ENCODE assay signal across 10 cellular contexts in genomic region chr5:141598389-141599360, GRCh38. TPM values are rescaled to one million over a fixed set of nuclear protein-coding genes. Genes with fewer than 3 reads are reported as not detected.
A peak's percentile ranks its signal among the peaks of the same experiment; 100 is the strongest.
DNase-seq lines count a peak whose midpoint lies in the region; ATAC-seq lines count a peak whose summit lies in the region.
"Had no signal": no experiment of that assay in that cellular context is flagged by ENCODE, and none has a peak within 500 bp of the region (broad histone marks: within the 10 kb centered on the region; RNA-seq: fewer than 3 reads in every experiment).

No MANE protein-coding gene starts in this region.

- H3K9me3 Mint-ChIP-seq in IgD-negative memory B cell: peaks cover 0 to 6% (median 0%) of the 10 kb centered on the region in 3 donors
- H3K9me3 Mint-ChIP-seq: neural crest cell had no signal

- H3K27me3 Mint-ChIP-seq in IgD-negative memory B cell: no peaks in the 10 kb centered on the region

- no peak overlapping the region for H3K4me3 ChIP-seq in effector memory CD4-positive, alpha-beta T cell (ENCODE audit: insufficient read depth, low read depth, low read length, poor library complexity, severe bottlenecking)

- H3K9me3 ChIP-seq in effector memory CD4-positive, alpha-beta T cell (ENCODE audit: control insufficient read depth, low read length): no peaks in the 10 kb centered on the region

- H3K27ac Mint-ChIP-seq in IgD-negative memory B cell: peak overlapping the region in 2 of 3 donors; percentile 53

- H3K4me3 Mint-ChIP-seq in IgD-negative memory B cell: peak overlapping the region in 2 of 4 donors; percentile 28 to 33
- H3K4me3 Mint-ChIP-seq: neural crest cell had no signal

- peaks cover 4% of the 10 kb centered on the region for H3K36me3 ChIP-seq in effector memory CD4-positive, alpha-beta T cell (ENCODE audit: control insufficient read depth, insufficient read depth, low read length)

- peak overlapping the region; percentile 55 for H3K27ac ChIP-seq in effector memory CD4-positive, alpha-beta T cell (ENCODE audit: insufficient read depth, low read length, poor library complexity, severe bottlenecking)

- H3K4me1 ChIP-seq in effector memory CD4-positive, alpha-beta T cell (ENCODE audit: control insufficient read depth, insufficient read depth, low read length, poor library complexity, severe bottlenecking): peaks cover 51% of the 10 kb centered on the region

- ATAC-seq in GM18519 (IDR thresholded peaks at IDR 0.05; ENCODE audit: low FRiP score, unreplicated experiment): peak; percentile 46

- no peak for DNase-seq in effector memory CD4-positive, alpha-beta T cell
- peak; percentile 77 for DNase-seq in renal cortical epithelial cell (ENCODE audit: low read depth)
- no peak for DNase-seq in HuH-7 (ENCODE audit: low spot score)
- DNase-seq in COR-L47 (lab: John Stamatoyannopoulos, UW): no peak
- no peak for DNase-seq in NCI-H345 treated with DMSO at 0.1 percent for 48 hours (lab: John Stamatoyannopoulos, UW; ENCODE audit: unreplicated experiment)
- DNase-seq in GM19238 (ENCODE audit: insufficient read length, low spot score): no peak
- DNase-seq: effector CD8-positive, alpha-beta T cell had no signal

- peaks cover 8% of the 10 kb centered on the region for H3K36me3 Mint-ChIP-seq in IgD-negative memory B cell

- H3K27me3 ChIP-seq in effector memory CD4-positive, alpha-beta T cell (replicated peaks; ENCODE audit: control insufficient read depth, insufficient read depth, low read length, poor library complexity, severe bottlenecking): no peaks in the 10 kb centered on the region

- H3K4me1 Mint-ChIP-seq in IgD-negative memory B cell: peaks cover 31 to 45% (median 41%) of the 10 kb centered on the region in 3 donors
- H3K4me1 Mint-ChIP-seq: neural crest cell had no signal

RNA-seq across cellular contexts. Expression of gene DIAPH1, which starts 20.1 kb away (rescaled TPM):
- polyA plus RNA-seq in IgD-negative memory B cell: 57.6 TPM
- total RNA-seq in renal cortical epithelial cell: 73.1 and 113 TPM in 2 replicates

RNA-seq across cellular contexts. Expression of gene HDAC3, which starts 38.0 kb away (rescaled TPM):
- polyA plus RNA-seq in IgD-negative memory B cell: 96.1 TPM
- total RNA-seq in renal cortical epithelial cell: 50.2 and 62.0 TPM in 2 replicates

RNA-seq across cellular contexts. Expression of gene RELL2, which starts 38.1 kb away (rescaled TPM):
- polyA plus RNA-seq in IgD-negative memory B cell: 5.9 TPM
- total RNA-seq in renal cortical epithelial cell: 5.4 and 6.9 TPM in 2 replicates

RNA-seq across cellular contexts. Expression of gene FCHSD1, which starts 52.5 kb away (rescaled TPM):
- polyA plus RNA-seq in IgD-negative memory B cell: 9.9 TPM
- 28.9 and 34.2 TPM in 2 replicates for total RNA-seq in renal cortical epithelial cell
